In genomic region chr19:39434123-39435076, GRCh38 we compare ENCODE assay signal across 9 cellular contexts. TPM values are rescaled to one million over a fixed set of nuclear protein-coding genes. Genes with fewer than 3 reads are reported as not detected.
A peak's percentile ranks its signal among the peaks of the same experiment; 100 is the strongest.
DNase-seq lines count a peak whose midpoint lies in the region; ATAC-seq, FAIRE-seq and TF ChIP-seq lines count a peak whose summit lies in the region.
"Had no signal": no experiment of that assay in that cellular context is flagged by ENCODE, and none has a peak within 500 bp of the region (broad histone marks: within the 10 kb centered on the region; RNA-seq: fewer than 3 reads in every experiment).

No MANE protein-coding gene starts in this region.

- H3K4me3 ChIP-seq in A549 (peak overlapping the region; percentile 80), HUES48 (ENCODE audit: low read depth, low read length) (peak overlapping the region; percentile 98), breast epithelium (peak overlapping the region; percentile 83 to 98 (median 91))

- POLR2A ChIA-PET in A549 (lab: Yijun Ruan, JAX) = interaction anchor here (0.6 to 3.0 kb wide), 16 partner anchors 10 to 1318 kb away, joined by 3 to 160 read pairs (median 30); partner anchors contain the start of genes DYRK1B, EID2B, MED29 and PAF1

- peak overlapping the region; percentile 56 for H3K27ac Mint-ChIP-seq in mesothelial cell of epicardium

- H3K9ac ChIP-seq in HUES48 (ENCODE audit: low read depth, low read length) = peak overlapping the region; percentile 98

- CTCF ChIA-PET in A549 (lab: Yijun Ruan, JAX) = interaction anchor here (0.9 to 23.5 kb wide), 16 partner anchors 10 to 238 kb away, joined by 3 to 457 read pairs (median 8); partner anchors contain the start of genes EID2B, MED29, PAF1 and PLEKHG2

- TF ChIP-seq RAD21 in A549 (conservative IDR thresholded peaks at IDR 0.05 in 1 of 2, IDR thresholded peaks at IDR 0.05 in 1 of 2) = no peak

- H3K27me3 ChIP-seq in HUES48 (ENCODE audit: control insufficient read depth, insufficient read depth, low read length) = no peaks in the 10 kb centered on the region
- no peaks in the 10 kb centered on the region for H3K27me3 ChIP-seq in breast epithelium

- DNase-seq in A549 (ENCODE audit: low read depth in 1 of 2, low spot score in 1 of 2) (peak in 1 of 2 experiments; percentile 38), breast epithelium (ENCODE audit: low spot score in 2 of 2) (no peak), mesothelial cell of epicardium (ENCODE audit: low spot score in 2 of 2, unreplicated experiment in 2 of 2) (no peak), EL (no peak), NCI-H2029 treated with DMSO at 0.1 percent for 48 hours (lab: John Stamatoyannopoulos, UW) (no peak), D341Med (ENCODE audit: low spot score) (no peak), COLO668 (lab: John Stamatoyannopoulos, UW; ENCODE audit: unreplicated experiment) (no peak)
- DNase-seq: NCI-H1436 had no signal

- intact Hi-C loops in breast epithelium (cut with DNase I; ENCODE audit: low total_unique reads) = no loop called here

- peaks cover 16% of the 10 kb centered on the region for H3K36me3 Mint-ChIP-seq in mesothelial cell of epicardium

- no peak for ATAC-seq in A549

- no peak for FAIRE-seq in A549 (lab: Jason Lieb, UNC)

- peaks cover 23% of the 10 kb centered on the region for H3K4me1 Mint-ChIP-seq in mesothelial cell of epicardium

- peak in 1 of 2 experiments; percentile 15; a peak in 1 of 5 replicates for TF ChIP-seq EP300 in A549 (IDR thresholded peaks at IDR 0.05)

- H3K4me3 Mint-ChIP-seq in mesothelial cell of epicardium = peak overlapping the region; percentile 100

- no peaks in the 10 kb centered on the region for H3K27me3 Mint-ChIP-seq in mesothelial cell of epicardium (ENCODE audit: low read depth)

- H3K9me3 Mint-ChIP-seq in mesothelial cell of epicardium = no peaks in the 10 kb centered on the region

- TF ChIP-seq CTCF in A549 (IDR thresholded peaks at IDR 0.05) (no peak), breast epithelium (IDR thresholded peaks at IDR 0.05) (no peak), mesothelial cell of epicardium (IDR thresholded peaks at IDR 0.05; ENCODE audit: unreplicated experiment) (no peak)

- H3K9me3 ChIP-seq in A549 (no peaks in the 10 kb centered on the region), HUES48 (ENCODE audit: control insufficient read depth, insufficient read depth, low read length) (no peaks in the 10 kb centered on the region), breast epithelium (no peaks in the 10 kb centered on the region)

- H3K4me2 ChIP-seq in A549 = peak overlapping the region; percentile 91

- TF ChIP-seq POLR2A in A549 (IDR thresholded peaks at IDR 0.05; ENCODE audit: low read length) = no peak
- TF ChIP-seq POLR2A in breast epithelium (IDR thresholded peaks at IDR 0.05) = no peak

- H3K36me3 ChIP-seq in HUES48 (ENCODE audit: control insufficient read depth, insufficient read depth, low read length) (peaks cover 34% of the 10 kb centered on the region), breast epithelium (peaks cover 7% of the 10 kb centered on the region)

- H3K27ac ChIP-seq in A549 = peak overlapping the region; percentile 90 to 95
- peak overlapping the region; percentile 77 for H3K27ac ChIP-seq in HUES48 (ENCODE audit: low read depth, low read length)
- peak overlapping the region; percentile 87 to 92 for H3K27ac ChIP-seq in breast epithelium

- WGBS in A549 (ENCODE audit: missing lambda C conversion rate) = 14% methylated on average over 10 of the region's 10 CpGs

- H3K4me1 ChIP-seq in A549 (peaks cover 75% of the 10 kb centered on the region), HUES48 (ENCODE audit: control insufficient read depth, insufficient read depth, low read length) (peaks cover 19% of the 10 kb centered on the region), breast epithelium (peaks cover 4 to 19% of the 10 kb centered on the region in 2 donors)

TF ChIP-seq in A549, 52 proteins besides CTCF, POLR2A, EP300 and RAD21 (continues in another document):
- peak; percentile 25; the same call in 1 of the 2 replicates for TF ChIP-seq TP53 (CRISPR knock-in tag; IDR thresholded peaks at IDR 0.05)
- peak in 1 of 2 experiments; percentile 9; a peak in 3 of 5 replicates for TF ChIP-seq JUN (IDR thresholded peaks at IDR 0.05)
- peak; percentile 19; the same call in 1 of the 2 replicates for TF ChIP-seq ELK1 (IDR thresholded peaks at IDR 0.05; ENCODE audit: low read depth, low read length)
- no peak for TF ChIP-seq HOXB13 (CRISPR knock-in tag; IDR thresholded peaks at IDR 0.05; ENCODE audit: low read depth)
- TF ChIP-seq EHF (CRISPR knock-in tag; IDR thresholded peaks at IDR 0.05) = peak; percentile 8; the same call in 1 of the 2 replicates
- 0 out of 2 replicates have a peak, but pooled peaks have one; percentile 8 for TF ChIP-seq PBX3 (IDR thresholded peaks at IDR 0.05)
- 0 out of 3 replicates have a peak, but pooled peaks have one; percentile 20 for TF ChIP-seq BCL3 (IDR thresholded peaks at IDR 0.05)

RNA-seq across cellular contexts. Expression of gene RPS16, which starts 1.3 kb away (rescaled TPM):
- 4,855 and 5,722 TPM in 2 replicates for polyA plus RNA-seq in A549 (2011; rRNA removed)
- 15,003 and 17,959 TPM in 2 replicates for polyA plus RNA-seq in A549 (2012; cell fraction: cytosol; rRNA removed)
- 8,488 and 9,467 TPM in 2 replicates for polyA plus RNA-seq in A549 (2012; cell fraction: nucleus; rRNA removed)
- 4,280 to 4,348 TPM (median 4,297 TPM) in 3 replicates for polyA plus RNA-seq in A549 (2017; fragmentation: RNase III; extraction: RNeasy Plus Mini Kit Qiagen cat#74134 plus additional on column Dnase treatment)
- 5,249 and 5,947 TPM in 2 replicates for polyA minus RNA-seq in A549 (2011; rRNA and poly(A)+ RNA removed)
- 1,000 to 10,000 TPM; 1,681 to 3,245 (median 1,756) TPM for total RNA-seq in breast epithelium
- 1,616 to 1,722 TPM (median 1,707 TPM) in 3 replicates for total RNA-seq in mesothelial cell of epicardium

RNA-seq across cellular contexts. Expression of gene SUPT5H, which starts 11.0 kb away (rescaled TPM):
- 133 and 186 TPM in 2 replicates for polyA plus RNA-seq in A549 (2011; rRNA removed)
- 147 and 165 TPM in 2 replicates for polyA plus RNA-seq in A549 (2012; cell fraction: cytosol; rRNA removed)
- polyA plus RNA-seq in A549 (2012; cell fraction: nucleus; rRNA removed) = 393 and 418 TPM in 2 replicates
- 200 to 223 TPM (median 222 TPM) in 3 replicates for polyA plus RNA-seq in A549 (2017; fragmentation: RNase III; extraction: RNeasy Plus Mini Kit Qiagen cat#74134 plus additional on column Dnase treatment)
- polyA minus RNA-seq in A549 (2011; rRNA and poly(A)+ RNA removed) = 133 and 149 TPM in 2 replicates
- total RNA-seq in breast epithelium = 100 to 1,000 TPM in 2 of 3 donors, 10 to 100 TPM in 1; 74.3 to 115 (median 103) TPM
- total RNA-seq in mesothelial cell of epicardium = 127 to 136 TPM (median 129 TPM) in 3 replicates

RNA-seq across cellular contexts. Expression of gene PLEKHG2, which starts 21.9 kb away (rescaled TPM):
- 21.6 and 35.1 TPM in 2 replicates for polyA plus RNA-seq in A549 (2011; rRNA removed)
- polyA plus RNA-seq in A549 (2012; cell fraction: cytosol; rRNA removed) = 17.7 and 23.5 TPM in 2 replicates
- 94.8 and 104 TPM in 2 replicates for polyA plus RNA-seq in A549 (2012; cell fraction: nucleus; rRNA removed)
- polyA plus RNA-seq in A549 (2017; fragmentation: RNase III; extraction: RNeasy Plus Mini Kit Qiagen cat#74134 plus additional on column Dnase treatment) = 32.2 to 41.7 TPM (median 39.1 TPM) in 3 replicates
- 43.4 and 45.6 TPM in 2 replicates for polyA minus RNA-seq in A549 (2011; rRNA and poly(A)+ RNA removed)
- total RNA-seq in breast epithelium = 10 to 100 TPM in 2 of 3 donors, 1 to 10 TPM in 1; 8.0 to 11.8 (median 10.2) TPM
- total RNA-seq in mesothelial cell of epicardium = 160 to 172 TPM (median 164 TPM) in 3 replicates

RNA-seq across cellular contexts. Expression of gene ZFP36, which starts 27.8 kb away (rescaled TPM):
- 29.1 and 35.6 TPM in 2 replicates for polyA plus RNA-seq in A549 (2011; rRNA removed)
- 37.1 and 59.9 TPM in 2 replicates for polyA plus RNA-seq in A549 (2012; cell fraction: cytosol; rRNA removed)
- 113 and 124 TPM in 2 replicates for polyA plus RNA-seq in A549 (2012; cell fraction: nucleus; rRNA removed)
- 16.5 to 22.1 TPM (median 18.3 TPM) in 3 replicates for polyA plus RNA-seq in A549 (2017; fragmentation: RNase III; extraction: RNeasy Plus Mini Kit Qiagen cat#74134 plus additional on column Dnase treatment)
- 13.2 and 18.9 TPM in 2 replicates for polyA minus RNA-seq in A549 (2011; rRNA and poly(A)+ RNA removed)
- total RNA-seq in breast epithelium = 100 to 1,000 TPM in 2 of 3 donors, 10 to 100 TPM in 1; 91.7 to 299 (median 143) TPM
- 111 to 113 TPM (median 111 TPM) in 3 replicates for total RNA-seq in mesothelial cell of epicardium

RNA-seq across cellular contexts. Expression of gene MED29, which starts 43.2 kb away (rescaled TPM):
- 55.7 and 57.5 TPM in 2 replicates for polyA plus RNA-seq in A549 (2011; rRNA removed)
- 62.4 and 81.8 TPM in 2 replicates for polyA plus RNA-seq in A549 (2012; cell fraction: cytosol; rRNA removed)
- 48.3 and 60.2 TPM in 2 replicates for polyA plus RNA-seq in A549 (2012; cell fraction: nucleus; rRNA removed)
- polyA plus RNA-seq in A549 (2017; fragmentation: RNase III; extraction: RNeasy Plus Mini Kit Qiagen cat#74134 plus additional on column Dnase treatment) = 47.7 to 50.7 TPM (median 48.7 TPM) in 3 replicates
- 48.8 and 57.0 TPM in 2 replicates for polyA minus RNA-seq in A549 (2011; rRNA and poly(A)+ RNA removed)
- total RNA-seq in breast epithelium = 10 to 100 TPM; 36.6 to 49.5 (median 47.3) TPM
- total RNA-seq in mesothelial cell of epicardium = 35.6 to 39.2 TPM (median 36.1 TPM) in 3 replicates

Comparison
In these comparisons a context has a peak if more than half of its experiments do, and no peak if none do; other contexts are left out.
1. RNA of gene PLEKHG2, which starts 21.9 kb away (total RNA-seq): 160 to 172 TPM in mesothelial cell of epicardium; 8.0 to 11.8 TPM in breast epithelium; every median in the first group is over 10 times any median in the second.
2. Peak in every context shown above with its lines, with median percentiles within 50 percentile points of each other: H3K27ac ChIP-seq and H3K4me3 ChIP-seq.